Comparison of ENCODE assay signal across 16 cellular contexts in genomic region chr1:58549231-58549958, GRCh38. TPM values are rescaled to one million over a fixed set of nuclear protein-coding genes. Genes with fewer than 3 reads are reported as not detected.
"Had no signal": no experiment of that assay in that cellular context is flagged by ENCODE, and none has a peak within 500 bp of the region (broad histone marks: within the 10 kb centered on the region; RNA-seq: fewer than 3 reads in every experiment).

No MANE protein-coding gene starts in this region.

- H3K36me3 Mint-ChIP-seq: activated CD4-positive, alpha-beta memory T cell treated with anti-CD3 and anti-CD28 coated beads for 36 hours; immature natural killer cell; naive B cell had no signal

- H3K27me3 ChIP-seq: ascending aorta, cardiac muscle cell, esophagus squamous epithelium had no signal

- ATAC-seq: activated T-cell treated with anti-CD3 and anti-CD28 coated beads, Interleukin-2, amount 50 U/mL, for 72 hours; lower lobe of right lung; stimulated activated naive CD8-positive, alpha-beta T cell treated with anti-CD3 and anti-CD28 coated beads, Interleukin-15, amount 100 ng/mL, for 72 hours had no signal

- H3K4me3 Mint-ChIP-seq: activated CD4-positive, alpha-beta memory T cell treated with anti-CD3 and anti-CD28 coated beads for 36 hours; activated T-cell treated with anti-CD3 and anti-CD28 coated beads, Interleukin-2, amount 50 U/mL, for 72 hours; immature natural killer cell; stimulated activated naive CD8-positive, alpha-beta T cell treated with anti-CD3 and anti-CD28 coated beads, Interleukin-15, amount 100 ng/mL, for 72 hours had no signal

- H3K4me3 ChIP-seq: ascending aorta, cardiac muscle cell, esophagus squamous epithelium, lower lobe of right lung, thoracic aorta had no signal

- H3K36me3 ChIP-seq: ascending aorta, cardiac muscle cell, esophagus squamous epithelium, lower lobe of right lung, thoracic aorta had no signal

- H3K27me3 Mint-ChIP-seq: stimulated activated naive CD8-positive, alpha-beta T cell treated with anti-CD3 and anti-CD28 coated beads, Interleukin-15, amount 100 ng/mL, for 72 hours had no signal

- DNase-seq: activated CD4-positive, alpha-beta memory T cell treated with anti-CD3 and anti-CD28 coated beads for 36 hours; activated T-cell treated with anti-CD3 and anti-CD28 coated beads, Interleukin-2, amount 50 U/mL, for 72 hours; esophagus squamous epithelium; foreskin fibroblast; glutamatergic neuron; immature natural killer cell; lower lobe of right lung; naive B cell; occipital lobe; stimulated activated CD4-positive, alpha-beta T cell treated with anti-CD3 and anti-CD28 coated beads, Interleukin-15, amount 100 ng/mL, for 24 hours; stimulated activated CD4-positive, alpha-beta T cell treated with anti-CD3 and anti-CD28 coated beads, Interleukin-4, amount 100 ng/mL, for 24 hours; stimulated activated naive CD8-positive, alpha-beta T cell treated with anti-CD3 and anti-CD28 coated beads, Interleukin-15, amount 100 ng/mL, for 72 hours had no signal

- H3K27ac ChIP-seq: ascending aorta, cardiac muscle cell, esophagus squamous epithelium, lower lobe of right lung, thoracic aorta had no signal

- H3K9me3 Mint-ChIP-seq: activated CD4-positive, alpha-beta memory T cell treated with anti-CD3 and anti-CD28 coated beads for 36 hours; activated T-cell treated with anti-CD3 and anti-CD28 coated beads, Interleukin-2, amount 50 U/mL, for 72 hours; immature natural killer cell; naive B cell; stimulated activated naive CD8-positive, alpha-beta T cell treated with anti-CD3 and anti-CD28 coated beads, Interleukin-15, amount 100 ng/mL, for 72 hours had no signal

- H3K9me3 ChIP-seq: ascending aorta, esophagus squamous epithelium, lower lobe of right lung, thoracic aorta had no signal

- H3K27ac Mint-ChIP-seq: activated CD4-positive, alpha-beta memory T cell treated with anti-CD3 and anti-CD28 coated beads for 36 hours; activated T-cell treated with anti-CD3 and anti-CD28 coated beads, Interleukin-2, amount 50 U/mL, for 72 hours; stimulated activated naive CD8-positive, alpha-beta T cell treated with anti-CD3 and anti-CD28 coated beads, Interleukin-15, amount 100 ng/mL, for 72 hours had no signal

RNA-seq across cellular contexts. Expression of gene TACSTD2, which starts 27.7 kb away (rescaled TPM):
- total RNA-seq: activated CD4-positive, alpha-beta memory T cell treated with anti-CD3 and anti-CD28 coated beads for 36 hours; cardiac muscle cell; T-helper 2 cell treated with Interferon-gamma antibody and Interleukin-4, amounts not matched to agents 100 ng/mL and 5 ng/mL, for 36 hours had no signal
